18 cellular contexts compared by ENCODE assay signal in the genomic region with DNA sequence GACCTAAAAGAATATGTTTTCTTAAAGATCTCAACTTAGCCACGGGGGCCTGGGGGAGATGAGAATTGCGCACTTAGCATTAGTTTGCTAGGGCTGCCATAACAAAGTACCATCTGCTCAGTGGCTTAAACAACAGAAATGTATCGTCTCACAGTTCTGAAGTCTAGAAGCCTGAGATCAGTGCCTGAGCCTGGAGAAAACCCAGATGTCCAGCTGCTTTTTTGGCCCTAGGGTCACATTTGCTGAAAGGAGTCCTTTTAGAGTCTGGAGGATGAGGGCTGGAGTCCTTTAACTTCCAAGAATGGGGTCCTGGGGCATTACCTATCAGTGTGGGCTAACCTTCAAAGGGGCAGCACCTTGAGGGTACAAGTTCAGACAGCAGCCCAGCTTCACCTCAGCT. TPM values are rescaled to one million over a fixed set of nuclear protein-coding genes. Genes with fewer than 3 reads are reported as not detected.
DNase-seq lines count a peak whose midpoint lies in the region; TF ChIP-seq lines count a peak whose summit lies in the region.
"Had no signal": no experiment of that assay in that cellular context is flagged by ENCODE, and none has a peak within 500 bp of the region (broad histone marks: within the 10 kb centered on the region; RNA-seq: fewer than 3 reads in every experiment).

No MANE protein-coding gene starts in this region.

- H3K36me3 ChIP-seq in mammary epithelial cell (ENCODE audit: insufficient read depth, low read length) = no peaks in the 10 kb centered on the region
- H3K36me3 ChIP-seq in cardiac muscle cell = no peaks in the 10 kb centered on the region
- H3K36me3 ChIP-seq in osteoblast (ENCODE audit: insufficient read depth, low read length) = no peaks in the 10 kb centered on the region
- no peaks in the 10 kb centered on the region for H3K36me3 ChIP-seq in tibial nerve

- H2AFZ ChIP-seq in mammary epithelial cell (ENCODE audit: low read depth, low read length) = no peak overlapping the region
- no peak overlapping the region for H2AFZ ChIP-seq in osteoblast (ENCODE audit: low read length)

- H4K20me1 ChIP-seq in mammary epithelial cell (ENCODE audit: insufficient read depth, low read length) = peaks cover 2% of the 10 kb centered on the region
- peaks cover 35% of the 10 kb centered on the region for H4K20me1 ChIP-seq in osteoblast (ENCODE audit: insufficient read depth, low read length)

- no peak overlapping the region for H3K9ac ChIP-seq in mammary epithelial cell (ENCODE audit: insufficient read depth, low read length)

- DNase-seq in mammary epithelial cell (no peak), cardiac muscle cell (ENCODE audit: low read depth in 1 of 2, low spot score in 1 of 2) (no peak), osteoblast (ENCODE audit: insufficient read length, low spot score, missing footprints) (no peak), tibial nerve (ENCODE audit: low spot score in 2 of 2) (no peak), nephron progenitor cell (no peak), NCI-H146 treated with DMSO at 0.1 percent for 48 hours (lab: John Stamatoyannopoulos, UW; ENCODE audit: unreplicated experiment) (no peak), NCI-H510A (lab: John Stamatoyannopoulos, UW) (no peak)
- no peak for DNase-seq in activated T-cell treated with anti-CD3 and anti-CD28 coated beads, Interleukin-2, amount 50 U/mL, for 48 hours
- DNase-seq: activated CD4-positive, alpha-beta T cell treated with anti-CD3 and anti-CD28 coated beads, Interleukin-2, amount 50 U/mL, for 1 hour; amniotic stem cell; DMS79; head of caudate nucleus; HFFc6; left colon; NCI-H2081; stimulated activated CD4-positive, alpha-beta T cell treated with anti-CD3 and anti-CD28 coated beads, Interleukin-12 subunit alpha, Interleukin-12 subunit beta, amount 100 ng/mL, for 4 hours had no signal

- no TSS peak for BruUV-seq in mammary epithelial cell (replicated peaks; lab: Mats Ljungman, UMichigan)

- H3K4me2 ChIP-seq in mammary epithelial cell (ENCODE audit: insufficient read depth, low read depth, low read length) = peak overlapping the region; percentile 36
- no peak overlapping the region for H3K4me2 ChIP-seq in osteoblast (ENCODE audit: insufficient read depth, low read length)

- no peak overlapping the region for H3K4me3 Mint-ChIP-seq in nephron progenitor cell
- H3K4me3 Mint-ChIP-seq: HFFc6; T-helper 2 cell treated with Interferon-gamma antibody and Interleukin-4, amounts not matched to agents 5 μg/mL and 100 μg/mL, for 36 hours; type B pancreatic cell had no signal

- H3K27ac ChIP-seq in mammary epithelial cell (ENCODE audit: insufficient read depth, low read depth, low read length) (no peak overlapping the region), cardiac muscle cell (peak overlapping the region; percentile 50), osteoblast (ENCODE audit: low read depth, low read length) (peak overlapping the region; percentile 31), tibial nerve (peak overlapping the region; percentile 72 to 93 (median 86))

- WGBS in mammary epithelial cell (ENCODE audit: low coverage, missing lambda C conversion rate) = 83% methylated on average over 2 of the region's 3 CpGs
- WGBS in tibial nerve, 2 donors = 17 to 20% methylated on average over 3 of the region's 3 CpGs

- TF ChIP-seq EP300 in tibial nerve (IDR thresholded peaks at IDR 0.05) = no peak

- TF ChIP-seq CTCF in mammary epithelial cell (conservative IDR thresholded peaks at IDR 0.05 in 1 of 2, IDR thresholded peaks at IDR 0.05 in 1 of 2; ENCODE audit: extremely low read depth in 1 of 2, insufficient read depth in 1 of 2, low read depth in 1 of 2, low read length in 2 of 2) (no peak), cardiac muscle cell (IDR thresholded peaks at IDR 0.05; ENCODE audit: low read depth, low read length) (no peak), osteoblast (IDR thresholded peaks at IDR 0.05; ENCODE audit: extremely low read depth, low read depth, low read length) (no peak), tibial nerve (IDR thresholded peaks at IDR 0.05) (no peak), nephron progenitor cell (IDR thresholded peaks at IDR 0.05) (no peak)

- no peak for TF ChIP-seq POLR2A in tibial nerve (IDR thresholded peaks at IDR 0.05)

- peaks cover 45% of the 10 kb centered on the region for H3K36me3 Mint-ChIP-seq in nephron progenitor cell (ENCODE audit: low read depth)

- H3K4me1 ChIP-seq in mammary epithelial cell (ENCODE audit: insufficient read depth, low read length) (peaks cover 29% of the 10 kb centered on the region), cardiac muscle cell (ENCODE audit: low read depth) (peaks cover 24% of the 10 kb centered on the region), osteoblast (ENCODE audit: insufficient read depth, low read length) (peaks cover 39% of the 10 kb centered on the region), tibial nerve (peaks cover 0 to 76% (median 29%) of the 10 kb centered on the region in 4 donors)

- peaks cover 18% of the 10 kb centered on the region for H3K4me1 Mint-ChIP-seq in nephron progenitor cell

- dilution Hi-C loops in mammary epithelial cell (cut with HindIII; ENCODE audit: low sequenced_read_pairs) = no loop called here

- H3K79me2 ChIP-seq in mammary epithelial cell (ENCODE audit: insufficient read depth, low read length) (peaks cover 97% of the 10 kb centered on the region), osteoblast (ENCODE audit: insufficient read depth, low read length) (peaks cover 81% of the 10 kb centered on the region)

- no peaks in the 10 kb centered on the region for H3K9me3 ChIP-seq in mammary epithelial cell (replicated peaks; ENCODE audit: insufficient read depth, low read length)
- H3K9me3 ChIP-seq in cardiac muscle cell (ENCODE audit: low read depth) = no peaks in the 10 kb centered on the region
- H3K9me3 ChIP-seq in osteoblast (ENCODE audit: low read depth, low read length) = no peaks in the 10 kb centered on the region
- peaks cover 0 to 8% (median 0%) of the 10 kb centered on the region in 4 donors for H3K9me3 ChIP-seq in tibial nerve

- H3K9me3 Mint-ChIP-seq in nephron progenitor cell = peaks cover 44% of the 10 kb centered on the region
- H3K9me3 Mint-ChIP-seq: HFFc6 had no signal

- in situ Hi-C loops in mammary epithelial cell (cut with MboI; ENCODE audit: low sequenced_read_pairs in 2 of 2) = no loop called here

- H3K27me3 Mint-ChIP-seq in nephron progenitor cell (ENCODE audit: low read depth, poor library complexity) = no peaks in the 10 kb centered on the region
- H3K27me3 Mint-ChIP-seq: type B pancreatic cell had no signal

- H3K27me3 ChIP-seq in mammary epithelial cell (ENCODE audit: insufficient read depth, low read length) = no peaks in the 10 kb centered on the region
- H3K27me3 ChIP-seq in cardiac muscle cell = no peaks in the 10 kb centered on the region
- no peaks in the 10 kb centered on the region for H3K27me3 ChIP-seq in osteoblast (ENCODE audit: insufficient read depth, low read length)
- no peaks in the 10 kb centered on the region for H3K27me3 ChIP-seq in tibial nerve

- no peak overlapping the region for H3K4me3 ChIP-seq in mammary epithelial cell (replicated peaks in 1 of 3; ENCODE audit: insufficient read depth in 1 of 3, low read depth in 2 of 3, low read length in 3 of 3)
- no peak overlapping the region for H3K4me3 ChIP-seq in cardiac muscle cell
- H3K4me3 ChIP-seq in osteoblast (ENCODE audit: insufficient read depth, low read length) = no peak overlapping the region
- H3K4me3 ChIP-seq in tibial nerve = no peak overlapping the region

- CTCF ChIA-PET in mammary epithelial cell (lab: Charles Lee; ENCODE audit: low non-redundant PET) = interaction anchor here (0.8 kb wide), 1 partner anchor 179 kb away, joined by 4 read pairs; no protein-coding TSS in a partner anchor

- no peak overlapping the region for H3K27ac Mint-ChIP-seq in nephron progenitor cell
- H3K27ac Mint-ChIP-seq: HFFc6; T-helper 2 cell treated with Interferon-gamma antibody and Interleukin-4, amounts not matched to agents 5 μg/mL and 100 μg/mL, for 36 hours had no signal

- intact Hi-C loops in mammary epithelial cell (cut with micrococcal nuclease) = no loop called here

RNA-seq across cellular contexts. Expression of a gene that starts 48.2 kb away (rescaled TPM):
- total RNA-seq in mammary epithelial cell = 10 to 100 TPM; 42.5 to 43.2 TPM
- 19.9 TPM for polyA plus RNA-seq in mammary epithelial cell
- 35.4 TPM for polyA minus RNA-seq in mammary epithelial cell
- total RNA-seq in cardiac muscle cell = 17.5 and 24.5 TPM in 2 replicates
- 11.9 and 18.5 TPM in 2 replicates for polyA plus RNA-seq in cardiac muscle cell
- 20.6 and 23.5 TPM in 2 replicates for total RNA-seq in osteoblast
- 10 to 100 TPM; 28.2 to 35.4 (median 31.1) TPM for total RNA-seq in tibial nerve
